Comparison of ENCODE assay signal across 10 cellular contexts in genomic region chr11:64040684-64041267, GRCh38. TPM values are rescaled to one million over a fixed set of nuclear protein-coding genes. Genes with fewer than 3 reads are reported as not detected.
DNase-seq lines count a peak whose midpoint lies in the region; ATAC-seq and TF ChIP-seq lines count a peak whose summit lies in the region.
"Had no signal": no experiment of that assay in that cellular context is flagged by ENCODE, and none has a peak within 500 bp of the region (broad histone marks: within the 10 kb centered on the region; RNA-seq: fewer than 3 reads in every experiment).

No MANE protein-coding gene starts in this region.

- H3K4me3 ChIP-seq in H7 (ENCODE audit: insufficient read depth, low read depth, low read length) (no peak overlapping the region), fibroblast of the aortic adventitia (ENCODE audit: low read depth, low read length) (no peak overlapping the region)
- H3K4me3 ChIP-seq: upper lobe of left lung had no signal

- POLR2A ChIA-PET in RWPE1 (lab: Yijun Ruan, JAX; ENCODE audit: low non-redundant PET), result no interaction called here

- CTCF ChIA-PET in RWPE1 (lab: Yijun Ruan, JAX), result interaction anchor here (1.1 kb wide), 1 partner anchor 14 kb away, joined by 4 read pairs; no protein-coding TSS in a partner anchor

- peaks cover 36% of the 10 kb centered on the region for H3K27me3 ChIP-seq in H7 (ENCODE audit: control insufficient read depth, insufficient read depth, low read length)

- TF ChIP-seq CTCF in RWPE1 (conservative IDR thresholded peaks at IDR 0.05; ENCODE audit: low read depth), result peak; percentile 26; the same call in 1 of the 2 replicates
- peak; percentile 43 for TF ChIP-seq CTCF in fibroblast of the aortic adventitia (IDR thresholded peaks at IDR 0.05; ENCODE audit: insufficient read depth, low read length)

- no peaks in the 10 kb centered on the region for H3K36me3 ChIP-seq in H7 (replicated peaks; ENCODE audit: control insufficient read depth, insufficient read depth, low read length)
- H3K36me3 ChIP-seq: upper lobe of left lung had no signal

- no peak for ATAC-seq in GM18519 (IDR thresholded peaks at IDR 0.05; ENCODE audit: low FRiP score, unreplicated experiment)
- no peak for ATAC-seq in GM21423 (IDR thresholded peaks at IDR 0.05; ENCODE audit: unreplicated experiment)
- ATAC-seq in HG03159 (IDR thresholded peaks at IDR 0.05; ENCODE audit: unreplicated experiment), result no peak

- DNase-seq in H7, result peak; percentile 95
- DNase-seq in RWPE1 (ENCODE audit: low spot score), result no peak
- no peak for DNase-seq in fibroblast of the aortic adventitia (ENCODE audit: low read depth)
- peak; percentile 61 for DNase-seq in retina
- no peak for DNase-seq in HCEC 1CT
- DNase-seq: small intestine had no signal

- no peak overlapping the region for H3K27ac ChIP-seq in RWPE1
- H3K27ac ChIP-seq: upper lobe of left lung had no signal

RNA-seq across cellular contexts. Expression of gene FLRT1, which starts 5.0 kb away (rescaled TPM):
- total RNA-seq in H7 (2014; rRNA removed; shearing (Covaris generic)), result 0.94 and 1.7 TPM in 2 replicates
- 0.18 TPM in 1 of 2 replicates, not detected in the other for total RNA-seq in fibroblast of the aortic adventitia (ENCODE audit: low replicate concordance)

RNA-seq across cellular contexts. Expression of gene OTUB1, which starts 54.5 kb away (rescaled TPM):
- 76.6 and 77.4 TPM in 2 replicates for total RNA-seq in H7 (2014; rRNA removed; shearing (Covaris generic))
- total RNA-seq in fibroblast of the aortic adventitia (ENCODE audit: low replicate concordance), result 5.5 and 32.4 TPM in 2 replicates

Comparison
In these comparisons a context has a peak if more than half of its experiments do, and no peak if none do; other contexts are left out.
1. DNase-seq: peak in H7 (single experiment) and retina (single experiment); none in RWPE1 (single experiment), fibroblast of the aortic adventitia (single experiment) and HCEC 1CT (single experiment).